ENCODE assay signal across 8 cellular contexts in the genomic region with DNA sequence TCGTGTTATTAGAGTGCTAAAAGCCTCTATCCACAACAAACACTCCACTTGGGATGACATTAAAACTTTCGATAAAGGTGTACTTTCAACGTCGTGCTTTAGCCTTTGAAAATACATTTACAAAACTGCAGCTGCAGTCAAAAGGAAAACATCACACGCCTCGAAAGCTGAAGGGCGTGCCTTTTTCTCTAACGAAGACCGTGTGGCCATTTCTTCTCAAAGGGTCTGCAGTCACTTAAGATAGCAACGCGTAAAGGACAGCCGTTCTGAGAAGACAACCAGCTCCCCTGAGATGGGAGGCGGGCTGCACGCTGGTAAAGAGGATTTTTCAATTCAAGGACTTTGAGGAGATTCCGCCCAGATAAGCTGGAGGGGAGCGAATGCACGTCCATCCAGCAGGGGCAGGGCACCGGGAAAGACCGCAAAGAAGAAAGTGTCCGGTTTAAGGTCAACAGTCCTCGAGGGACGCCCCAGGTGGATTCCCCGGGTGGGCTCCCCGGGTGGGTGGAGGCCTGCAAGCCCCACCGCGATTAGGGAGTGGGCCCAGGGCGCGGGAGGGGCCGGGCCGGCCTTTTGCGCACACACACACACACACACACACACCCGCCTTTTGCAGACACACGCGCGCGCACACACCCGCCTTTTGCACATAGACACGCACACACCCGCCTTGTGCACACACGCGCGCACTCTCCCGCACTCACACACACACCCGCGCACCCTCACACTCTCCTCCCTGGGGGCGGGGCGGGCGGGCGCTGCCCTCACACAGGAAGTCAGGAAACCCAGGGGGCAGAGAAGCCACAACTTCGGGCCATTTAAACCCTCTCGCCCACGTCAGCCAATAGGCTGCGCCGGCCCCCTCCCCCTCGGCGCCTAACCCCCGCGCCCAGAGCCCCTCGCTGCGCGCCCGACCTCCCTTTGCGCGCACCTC. TPM values are rescaled to one million over a fixed set of nuclear protein-coding genes. Genes with fewer than 3 reads are reported as not detected.
DNase-seq lines count a peak whose midpoint lies in the region; ATAC-seq lines count a peak whose summit lies in the region.

No MANE protein-coding gene starts in this region.

- WGBS in trophoblast cell (ENCODE audit: extremely low coverage, insufficient coverage, insufficient read length) = no CpG with 5 or more reads among the region's 64 CpGs

- H3K4me3 ChIP-seq in Jurkat, Clone E6-1 (ENCODE audit: low read length) = peak overlapping the region; percentile 76
- H3K4me3 ChIP-seq in trophoblast cell (ENCODE audit: low read depth, low read length) = peak overlapping the region; percentile 97

- H3K27ac ChIP-seq in trophoblast cell (ENCODE audit: low read depth, low read length) = peak overlapping the region; percentile 97

- H3K14ac ChIP-seq in trophoblast cell (ENCODE audit: low read length) = peak overlapping the region; percentile 91

- peak overlapping the region; percentile 100 for H4K12ac ChIP-seq in trophoblast cell (ENCODE audit: low read depth, low read length)

- no peaks in the 10 kb centered on the region for H3K27me3 ChIP-seq in trophoblast cell (ENCODE audit: insufficient read depth, low read length)

- H3K4me2 ChIP-seq in trophoblast cell (ENCODE audit: low read length) = peak overlapping the region; percentile 94

- H3K4me1 ChIP-seq in trophoblast cell (ENCODE audit: control insufficient read depth in 1 of 2, insufficient read depth in 2 of 2, low read length in 2 of 2) = peaks cover 4 to 9% of the 10 kb centered on the region in 2 experiments

- H3K18ac ChIP-seq in trophoblast cell (ENCODE audit: low read length) = peak overlapping the region; percentile 100

- H2BK120ac ChIP-seq in trophoblast cell (ENCODE audit: insufficient read depth, low read length, poor library complexity) = peak overlapping the region; percentile 99

- H2BK5ac ChIP-seq in trophoblast cell (ENCODE audit: low read depth, low read length, poor library complexity) = peak overlapping the region; percentile 99

- ATAC-seq in GM21717 (IDR thresholded peaks at IDR 0.05; ENCODE audit: unreplicated experiment) = peak; percentile 33
- ATAC-seq in left cardiac atrium = peak; percentile 30 to 49

- intact Hi-C loops in left cardiac atrium (cut with DNase I) = no loop called here

- peaks cover 12% of the 10 kb centered on the region for H3K79me2 ChIP-seq in trophoblast cell (ENCODE audit: control insufficient read depth, insufficient read depth, low read length, poor library complexity)

- peak overlapping the region; percentile 99 for H4K91ac ChIP-seq in trophoblast cell (ENCODE audit: low read depth, low read length)

- H2BK12ac ChIP-seq in trophoblast cell (ENCODE audit: low read length) = no peak overlapping the region

- peaks cover 12% of the 10 kb centered on the region for H3K79me1 ChIP-seq in trophoblast cell (ENCODE audit: low read length)

- H3K9me3 ChIP-seq in trophoblast cell (ENCODE audit: insufficient read depth, low read depth, low read length) = peaks cover 2% of the 10 kb centered on the region

- peak overlapping the region; percentile 99 for H2AFZ ChIP-seq in trophoblast cell (ENCODE audit: insufficient read depth, low read length, poor library complexity)

- peak overlapping the region; percentile 98 for H3K4ac ChIP-seq in trophoblast cell (ENCODE audit: low read depth, low read length)

- no peak overlapping the region for H2AK5ac ChIP-seq in trophoblast cell (ENCODE audit: low read length)

- peak overlapping the region; percentile 99 for H4K8ac ChIP-seq in trophoblast cell (ENCODE audit: low read depth, low read length)

- peak overlapping the region; percentile 87 for H3K9ac ChIP-seq in trophoblast cell (ENCODE audit: low read length)

- H3K36me3 ChIP-seq in trophoblast cell (ENCODE audit: control insufficient read depth in 1 of 2, insufficient read depth in 2 of 2, low read length in 2 of 2) = no peaks in the 10 kb centered on the region

- no peak overlapping the region for H3K23ac ChIP-seq in trophoblast cell (ENCODE audit: low read length)

- peak; percentile 62 for DNase-seq in EL
- DNase-seq in Jurkat, Clone E6-1 (ENCODE audit: low read depth, low spot score) = peak; percentile 46
- peak; percentile 50 to 58 for DNase-seq in SW 1271 (lab: John Stamatoyannopoulos, UW)
- peak; percentile 47 for DNase-seq in amniotic epithelial cell (ENCODE audit: low read depth)
- peak; percentile 62 for DNase-seq in left cardiac atrium
- DNase-seq in trophoblast cell = peak; percentile 32 to 62
- DNase-seq in NCI-H2196 treated with DMSO at 0.1 percent for 48 hours (lab: John Stamatoyannopoulos, UW; ENCODE audit: unreplicated experiment) = no peak

RNA-seq across cellular contexts. Expression of gene ARHGAP12, which starts 0.8 kb away (rescaled TPM):
- polyA plus RNA-seq in Jurkat, Clone E6-1 (2012; ENCODE audit: insufficient read depth, insufficient read length) = 8.2 TPM
- total RNA-seq in left cardiac atrium = 10 to 100 TPM; 17.2 to 21.7 TPM
- polyA plus RNA-seq in trophoblast cell (2013) = 15.5 and 16.4 TPM in 2 replicates
